Comparison of ENCODE assay signal across 27 cellular contexts in genomic region chr17:47808830-47809480, GRCh38. TPM values are rescaled to one million over a fixed set of nuclear protein-coding genes. Genes with fewer than 3 reads are reported as not detected.
DNase-seq lines count a peak whose midpoint lies in the region; ATAC-seq and TF ChIP-seq lines count a peak whose summit lies in the region.
"Had no signal": no experiment of that assay in that cellular context is flagged by ENCODE, and none has a peak within 500 bp of the region (broad histone marks: within the 10 kb centered on the region; RNA-seq: fewer than 3 reads in every experiment).

No MANE protein-coding gene starts in this region.

- no peaks in the 10 kb centered on the region for H3K27me3 Mint-ChIP-seq in activated T-cell treated with anti-CD3 and anti-CD28 coated beads, Interleukin-2, amount 50 U/mL, for 4 hours (ENCODE audit: low read depth)
- H3K27me3 Mint-ChIP-seq: activated naive CD8-positive, alpha-beta T cell treated with anti-CD3 and anti-CD28 coated beads for 36 hours; effector memory CD8-positive, alpha-beta T cell; stimulated activated naive CD8-positive, alpha-beta T cell treated with anti-CD3 and anti-CD28 coated beads, Interleukin-15, Interleukin-2, amounts not matched to agents 100 ng/mL and 50 ng/mL, for 24 hours had no signal

- intact Hi-C loops in posterior vena cava (cut with DNase I) = no loop called here
- intact Hi-C loops in upper lobe of right lung (cut with DNase I) = no loop called here

- peaks cover 7% of the 10 kb centered on the region; the same call in 1 of the 2 replicates for H3K36me3 ChIP-seq in RWPE2 (ENCODE audit: low read depth)
- H3K36me3 ChIP-seq in upper lobe of right lung = peaks cover 52% of the 10 kb centered on the region
- H3K36me3 ChIP-seq: cardiac muscle cell had no signal

- H3K4me3 Mint-ChIP-seq in activated T-cell treated with anti-CD3 and anti-CD28 coated beads, Interleukin-2, amount 50 U/mL, for 4 hours = no peak overlapping the region
- H3K4me3 Mint-ChIP-seq: activated naive CD8-positive, alpha-beta T cell treated with anti-CD3 and anti-CD28 coated beads for 36 hours; naive thymus-derived CD4-positive, alpha-beta T cell; stimulated activated naive CD8-positive, alpha-beta T cell treated with anti-CD3 and anti-CD28 coated beads, Interleukin-15, Interleukin-2, amounts not matched to agents 100 ng/mL and 50 ng/mL, for 24 hours had no signal

- peaks cover 10% of the 10 kb centered on the region for H3K4me1 ChIP-seq in RWPE2 (ENCODE audit: insufficient read depth, poor library complexity, severe bottlenecking)
- H3K4me1 ChIP-seq in foreskin keratinocyte = peaks cover 6% of the 10 kb centered on the region
- no peaks in the 10 kb centered on the region for H3K4me1 ChIP-seq in upper lobe of right lung

- no peak for ATAC-seq in RWPE2 (ENCODE audit: low read depth)
- ATAC-seq in foreskin keratinocyte = no peak
- ATAC-seq in upper lobe of right lung = no peak
- ATAC-seq in HG03159 (IDR thresholded peaks at IDR 0.05; ENCODE audit: unreplicated experiment) = no peak
- no peak for ATAC-seq in activated T-cell treated with anti-CD3 and anti-CD28 coated beads, Interleukin-2, amount 50 U/mL, for 4 hours
- ATAC-seq: effector memory CD8-positive, alpha-beta T cell; naive thymus-derived CD4-positive, alpha-beta T cell; PC-3 had no signal

- H3K27me3 ChIP-seq in RWPE2 (ENCODE audit: insufficient read depth, poor library complexity, severe bottlenecking) = no peaks in the 10 kb centered on the region
- H3K27me3 ChIP-seq in foreskin keratinocyte = peaks cover 5% of the 10 kb centered on the region
- no peaks in the 10 kb centered on the region for H3K27me3 ChIP-seq in upper lobe of right lung
- H3K27me3 ChIP-seq: cardiac muscle cell had no signal

- H3K4me3 ChIP-seq in RWPE2 (ENCODE audit: severe bottlenecking) = no peak overlapping the region
- no peak overlapping the region for H3K4me3 ChIP-seq in upper lobe of right lung
- H3K4me3 ChIP-seq: cardiac muscle cell, coronary artery had no signal

- TF ChIP-seq CTCF in RWPE2 (IDR thresholded peaks at IDR 0.05; ENCODE audit: poor library complexity, severe bottlenecking) = no peak
- no peak for TF ChIP-seq CTCF in foreskin keratinocyte (conservative IDR thresholded peaks at IDR 0.05)
- no peak for TF ChIP-seq CTCF in upper lobe of right lung (IDR thresholded peaks at IDR 0.05)

- H3K9me3 ChIP-seq in RWPE2 (ENCODE audit: severe bottlenecking) = no peaks in the 10 kb centered on the region
- no peaks in the 10 kb centered on the region for H3K9me3 ChIP-seq in upper lobe of right lung

- H3K4me1 Mint-ChIP-seq in activated T-cell treated with anti-CD3 and anti-CD28 coated beads, Interleukin-2, amount 50 U/mL, for 4 hours (ENCODE audit: low read depth) = peaks cover 12% of the 10 kb centered on the region

- H3K27ac ChIP-seq in RWPE2 (ENCODE audit: poor library complexity, severe bottlenecking) (no peak overlapping the region), foreskin keratinocyte (peak overlapping the region; percentile 50), upper lobe of right lung (no peak overlapping the region)
- H3K27ac ChIP-seq: cardiac muscle cell, coronary artery, HL-60 had no signal

- DNase-seq in RWPE2 (ENCODE audit: low spot score) = peak; percentile 61
- no peak for DNase-seq in foreskin keratinocyte
- peak; percentile 67 for DNase-seq in posterior vena cava (ENCODE audit: low spot score)
- peak; percentile 54 for DNase-seq in upper lobe of right lung
- DNase-seq in central memory CD4-positive, alpha-beta T cell = no peak
- no peak for DNase-seq in activated T-cell treated with anti-CD3 and anti-CD28 coated beads, Interleukin-2, amount 50 U/mL, for 4 hours
- DNase-seq: activated gamma-delta T cell; activated naive CD8-positive, alpha-beta T cell treated with anti-CD3 and anti-CD28 coated beads for 36 hours; DMS153; effector memory CD8-positive, alpha-beta T cell; Karpas-422; MV-4-11; naive thymus-derived CD4-positive, alpha-beta T cell; NCI-H1436 treated with DMSO at 0.1 percent for 48 hours; NCI-H2081 treated with DMSO at 0.1 percent for 48 hours; NCI-H2227 treated with DMSO at 0.1 percent for 48 hours; NCI-H526; nucleus accumbens; PC-3; Right ventricle myocardium superior; small intestine had no signal

- H3K9me3 Mint-ChIP-seq in activated T-cell treated with anti-CD3 and anti-CD28 coated beads, Interleukin-2, amount 50 U/mL, for 4 hours = no peaks in the 10 kb centered on the region
- H3K9me3 Mint-ChIP-seq: activated naive CD8-positive, alpha-beta T cell treated with anti-CD3 and anti-CD28 coated beads for 36 hours; effector memory CD8-positive, alpha-beta T cell; naive thymus-derived CD4-positive, alpha-beta T cell; stimulated activated naive CD8-positive, alpha-beta T cell treated with anti-CD3 and anti-CD28 coated beads, Interleukin-15, Interleukin-2, amounts not matched to agents 100 ng/mL and 50 ng/mL, for 24 hours had no signal

- peaks cover 33% of the 10 kb centered on the region for H3K36me3 Mint-ChIP-seq in activated T-cell treated with anti-CD3 and anti-CD28 coated beads, Interleukin-2, amount 50 U/mL, for 4 hours (ENCODE audit: insufficient read depth)
- H3K36me3 Mint-ChIP-seq: activated naive CD8-positive, alpha-beta T cell treated with anti-CD3 and anti-CD28 coated beads for 36 hours had no signal

RNA-seq across cellular contexts. Expression of gene OSBPL7, which starts 12.6 kb away (rescaled TPM):
- total RNA-seq in foreskin keratinocyte = 5.0 and 5.6 TPM in 2 replicates
- 3.2 and 3.7 TPM in 2 replicates for polyA plus RNA-seq in foreskin keratinocyte
- total RNA-seq in posterior vena cava = 1 to 10 TPM; 6.4 to 9.8 TPM
- 14.4 TPM for total RNA-seq in upper lobe of right lung
- 1 to 10 TPM; 8.1 to 9.3 (median 9.0) TPM for total RNA-seq in activated T-cell treated with anti-CD3 and anti-CD28 coated beads, Interleukin-2, amount 50 U/mL, for 4 hours

RNA-seq across cellular contexts. Expression of gene MRPL10, which starts 22.4 kb away (rescaled TPM):
- 37.1 and 39.2 TPM in 2 replicates for total RNA-seq in foreskin keratinocyte
- polyA plus RNA-seq in foreskin keratinocyte = 46.7 and 49.5 TPM in 2 replicates
- total RNA-seq in posterior vena cava = 10 to 100 TPM; 23.9 to 28.6 TPM
- 29.2 TPM for total RNA-seq in upper lobe of right lung
- 10 to 100 TPM; 56.6 to 62.1 (median 58.6) TPM for total RNA-seq in activated T-cell treated with anti-CD3 and anti-CD28 coated beads, Interleukin-2, amount 50 U/mL, for 4 hours

RNA-seq across cellular contexts. Expression of gene LRRC46, which starts 22.5 kb away (rescaled TPM):
- total RNA-seq in foreskin keratinocyte (0.25 and 0.58 TPM in 2 replicates), posterior vena cava (not detected), upper lobe of right lung (1.1 TPM)
- polyA plus RNA-seq in foreskin keratinocyte = 0.60 and 0.76 TPM in 2 replicates
- under 1 TPM; 0.27 to 0.63 (median 0.29) TPM for total RNA-seq in activated T-cell treated with anti-CD3 and anti-CD28 coated beads, Interleukin-2, amount 50 U/mL, for 4 hours
- total RNA-seq: cardiac muscle cell had no signal

RNA-seq across cellular contexts. Expression of gene SCRN2, which starts 32.1 kb away (rescaled TPM):
- total RNA-seq in foreskin keratinocyte (28.1 and 32.4 TPM in 2 replicates), posterior vena cava (10 to 100 TPM; 13.3 to 17.8 TPM), upper lobe of right lung (30.5 TPM)
- polyA plus RNA-seq in foreskin keratinocyte = 35.8 and 40.7 TPM in 2 replicates
- 10 to 100 TPM; 13.9 to 15.6 (median 14.5) TPM for total RNA-seq in activated T-cell treated with anti-CD3 and anti-CD28 coated beads, Interleukin-2, amount 50 U/mL, for 4 hours

RNA-seq across cellular contexts. Expression of gene SP6, which starts 42.0 kb away (rescaled TPM):
- total RNA-seq in foreskin keratinocyte = 4.2 and 5.1 TPM in 2 replicates
- 3.3 and 4.6 TPM in 2 replicates for polyA plus RNA-seq in foreskin keratinocyte
- total RNA-seq in posterior vena cava = under 1 TPM; 0.19 to 0.48 TPM
- total RNA-seq in upper lobe of right lung = 8.5 TPM
- under 1 TPM; 0.05 to 0.08 (median 0.05) TPM for total RNA-seq in activated T-cell treated with anti-CD3 and anti-CD28 coated beads, Interleukin-2, amount 50 U/mL, for 4 hours
- total RNA-seq: activated naive CD8-positive, alpha-beta T cell treated with anti-CD3 and anti-CD28 coated beads for 36 hours; T-helper 2 cell treated with Interferon-gamma antibody and Interleukin-4, amounts not matched to agents 100 ng/mL and 5 ng/mL, for 36 hours had no signal

Comparison
In these comparisons a context has a peak if more than half of its experiments do, and no peak if none do; other contexts are left out.
1. DNase-seq: peak in RWPE2 (single experiment), posterior vena cava (single experiment) and upper lobe of right lung (single experiment); none in foreskin keratinocyte (0 of 2), central memory CD4-positive, alpha-beta T cell (single experiment) and activated T-cell treated with anti-CD3 and anti-CD28 coated beads, Interleukin-2, amount 50 U/mL, for 4 hours (single experiment).